ENCODE assay signal across 22 cellular contexts in genomic region chr16:67417333-67418061, GRCh38. TPM values are rescaled to one million over a fixed set of nuclear protein-coding genes. Genes with fewer than 3 reads are reported as not detected.
A peak's percentile ranks its signal among the peaks of the same experiment; 100 is the strongest.
DNase-seq lines count a peak whose midpoint lies in the region; ATAC-seq and TF ChIP-seq lines count a peak whose summit lies in the region.
"Had no signal": no experiment of that assay in that cellular context is flagged by ENCODE, and none has a peak within 500 bp of the region (broad histone marks: within the 10 kb centered on the region; RNA-seq: fewer than 3 reads in every experiment).

No MANE protein-coding gene starts in this region.

- intact Hi-C loops in activated T-helper 2 cell treated with anti-CD3 and anti-CD28 coated beads, Interferon-gamma antibody, Interleukin-2, Interleukin-4, amounts not matched to agents 10 μg/mL and 5 μg/mL and 100 μg/mL, durations not matched to agents 14 hours and 24 hours and 36 hours (cut with micrococcal nuclease): no loop called here
- intact Hi-C loops in sigmoid colon (cut with DNase I): no loop called here

- no peak overlapping the region for H3K27ac ChIP-seq in sigmoid colon
- H3K27ac ChIP-seq: C4-2B had no signal

- H3K36me3 Mint-ChIP-seq in activated T-cell treated with anti-CD3 and anti-CD28 coated beads, Interleukin-2, amount 50 U/mL, for 72 hours (ENCODE audit: insufficient read depth in 2 of 2): no peaks in the 10 kb centered on the region
- H3K36me3 Mint-ChIP-seq in activated T-helper 2 cell treated with anti-CD3 and anti-CD28 coated beads, Interferon-gamma antibody, Interleukin-2, Interleukin-4, amounts not matched to agents 10 μg/mL and 5 μg/mL and 100 μg/mL, durations not matched to agents 14 hours and 24 hours and 36 hours (ENCODE audit: low read depth): no peaks in the 10 kb centered on the region
- no peaks in the 10 kb centered on the region for H3K36me3 Mint-ChIP-seq in naive B cell

- H3K9me3 Mint-ChIP-seq in activated T-cell treated with anti-CD3 and anti-CD28 coated beads, Interleukin-2, amount 50 U/mL, for 72 hours: no peaks in the 10 kb centered on the region
- no peaks in the 10 kb centered on the region for H3K9me3 Mint-ChIP-seq in activated T-helper 2 cell treated with anti-CD3 and anti-CD28 coated beads, Interferon-gamma antibody, Interleukin-2, Interleukin-4, amounts not matched to agents 10 μg/mL and 5 μg/mL and 100 μg/mL, durations not matched to agents 14 hours and 24 hours and 36 hours
- H3K9me3 Mint-ChIP-seq in naive B cell: no peaks in the 10 kb centered on the region
- H3K9me3 Mint-ChIP-seq in stimulated activated naive CD8-positive, alpha-beta T cell treated with anti-CD3 and anti-CD28 coated beads, Interleukin-15, amount 100 ng/mL, for 72 hours: no peaks in the 10 kb centered on the region

- TF ChIP-seq POLR2A in sigmoid colon (IDR thresholded peaks at IDR 0.05): no peak

- no peak overlapping the region for H3K27ac Mint-ChIP-seq in activated T-cell treated with anti-CD3 and anti-CD28 coated beads, Interleukin-2, amount 50 U/mL, for 72 hours
- peak overlapping the region; percentile 11 for H3K27ac Mint-ChIP-seq in activated T-helper 2 cell treated with anti-CD3 and anti-CD28 coated beads, Interferon-gamma antibody, Interleukin-2, Interleukin-4, amounts not matched to agents 10 μg/mL and 5 μg/mL and 100 μg/mL, durations not matched to agents 14 hours and 24 hours and 36 hours
- peak overlapping the region in 3 of 6 donors; percentile 17 to 87 (median 49) for H3K27ac Mint-ChIP-seq in naive B cell
- H3K27ac Mint-ChIP-seq in stimulated activated naive CD8-positive, alpha-beta T cell treated with anti-CD3 and anti-CD28 coated beads, Interleukin-15, amount 100 ng/mL, for 72 hours: peak overlapping the region in 1 of 2 donors; percentile 77

- no peak overlapping the region for H3K4me3 ChIP-seq in sigmoid colon

- peak overlapping the region; percentile 11 to 19 for H3K4me3 Mint-ChIP-seq in activated T-cell treated with anti-CD3 and anti-CD28 coated beads, Interleukin-2, amount 50 U/mL, for 72 hours
- H3K4me3 Mint-ChIP-seq in activated T-helper 2 cell treated with anti-CD3 and anti-CD28 coated beads, Interferon-gamma antibody, Interleukin-2, Interleukin-4, amounts not matched to agents 10 μg/mL and 5 μg/mL and 100 μg/mL, durations not matched to agents 14 hours and 24 hours and 36 hours (ENCODE audit: low read depth): peak overlapping the region; percentile 18
- H3K4me3 Mint-ChIP-seq in naive B cell: peak overlapping the region; percentile 15 to 87 (median 72)
- peak overlapping the region; percentile 34 to 44 for H3K4me3 Mint-ChIP-seq in stimulated activated naive CD8-positive, alpha-beta T cell treated with anti-CD3 and anti-CD28 coated beads, Interleukin-15, amount 100 ng/mL, for 72 hours

- peaks cover 50% of the 10 kb centered on the region for H3K27me3 Mint-ChIP-seq in activated T-cell treated with anti-CD3 and anti-CD28 coated beads, Interleukin-2, amount 50 U/mL, for 72 hours (ENCODE audit: low read depth)
- peaks cover 28% of the 10 kb centered on the region for H3K27me3 Mint-ChIP-seq in activated T-helper 2 cell treated with anti-CD3 and anti-CD28 coated beads, Interferon-gamma antibody, Interleukin-2, Interleukin-4, amounts not matched to agents 10 μg/mL and 5 μg/mL and 100 μg/mL, durations not matched to agents 14 hours and 24 hours and 36 hours (ENCODE audit: low read depth)
- peaks cover 14 to 39% (median 24%) of the 10 kb centered on the region in 3 donors for H3K27me3 Mint-ChIP-seq in naive B cell
- H3K27me3 Mint-ChIP-seq in stimulated activated naive CD8-positive, alpha-beta T cell treated with anti-CD3 and anti-CD28 coated beads, Interleukin-15, amount 100 ng/mL, for 72 hours: peaks cover 53% of the 10 kb centered on the region

- peaks cover 0 to 24% (median 12%) of the 10 kb centered on the region in 4 donors for H3K4me1 ChIP-seq in sigmoid colon

- H3K27me3 ChIP-seq in sigmoid colon: no peaks in the 10 kb centered on the region
- H3K27me3 ChIP-seq: esophagus squamous epithelium had no signal

- peaks cover 11% of the 10 kb centered on the region for H3K4me1 Mint-ChIP-seq in activated T-cell treated with anti-CD3 and anti-CD28 coated beads, Interleukin-2, amount 50 U/mL, for 72 hours (ENCODE audit: low read depth)
- H3K4me1 Mint-ChIP-seq in activated T-helper 2 cell treated with anti-CD3 and anti-CD28 coated beads, Interferon-gamma antibody, Interleukin-2, Interleukin-4, amounts not matched to agents 10 μg/mL and 5 μg/mL and 100 μg/mL, durations not matched to agents 14 hours and 24 hours and 36 hours (ENCODE audit: low read depth): peaks cover 10% of the 10 kb centered on the region
- H3K4me1 Mint-ChIP-seq in naive B cell: peaks cover 9 to 12% (median 12%) of the 10 kb centered on the region in 3 donors
- H3K4me1 Mint-ChIP-seq in stimulated activated naive CD8-positive, alpha-beta T cell treated with anti-CD3 and anti-CD28 coated beads, Interleukin-15, amount 100 ng/mL, for 72 hours: peaks cover 12% of the 10 kb centered on the region

- 60 to 82% methylated on average over 2 of the region's 2 CpGs for WGBS in sigmoid colon, 2 donors

- no peak for TF ChIP-seq EP300 in sigmoid colon (IDR thresholded peaks at IDR 0.05)

- H3K9me3 ChIP-seq in sigmoid colon: no peaks in the 10 kb centered on the region
- H3K9me3 ChIP-seq: esophagus squamous epithelium had no signal

- peaks cover 0 to 8% (median 0%) of the 10 kb centered on the region in 4 donors for H3K36me3 ChIP-seq in sigmoid colon
- H3K36me3 ChIP-seq: esophagus squamous epithelium had no signal

- no peak for DNase-seq in activated T-cell treated with anti-CD3 and anti-CD28 coated beads, Interleukin-2, amount 50 U/mL, for 72 hours
- DNase-seq in activated T-cell treated with anti-CD3 and anti-CD28 coated beads, Interleukin-2, amount 50 U/mL, for 48 hours: no peak
- DNase-seq in activated T-helper 2 cell treated with anti-CD3 and anti-CD28 coated beads, Interferon-gamma antibody, Interleukin-2, Interleukin-4, amounts not matched to agents 10 μg/mL and 5 μg/mL and 100 μg/mL, durations not matched to agents 14 hours and 24 hours and 36 hours (ENCODE audit: low spot score): no peak
- DNase-seq in naive B cell: no peak
- DNase-seq in stimulated activated naive CD8-positive, alpha-beta T cell treated with anti-CD3 and anti-CD28 coated beads, Interleukin-15, amount 100 ng/mL, for 72 hours: no peak
- DNase-seq in sigmoid colon: no peak
- no peak for DNase-seq in UCSD-AML1 (lab: John Stamatoyannopoulos, UW; ENCODE audit: unreplicated experiment)
- DNase-seq: activated gamma-delta T cell; aorta; DMS79 treated with DMSO at 0.1 percent for 48 hours; effector CD4-positive, alpha-beta T cell; esophagus squamous epithelium; NCI-H146; NCI-H82; OCI-M1; SHP77; stimulated activated CD4-positive, alpha-beta T cell treated with anti-CD3 and anti-CD28 coated beads, Interleukin-2, amount 100 ng/mL, for 48 hours had no signal

- TF ChIP-seq CTCF in sigmoid colon (IDR thresholded peaks at IDR 0.05): no peak

- no peak for ATAC-seq in activated T-cell treated with anti-CD3 and anti-CD28 coated beads, Interleukin-2, amount 50 U/mL, for 72 hours (replicated peaks in 1 of 2)
- no peak for ATAC-seq in naive B cell (ENCODE audit: low read depth in 2 of 2)
- ATAC-seq in stimulated activated naive CD8-positive, alpha-beta T cell treated with anti-CD3 and anti-CD28 coated beads, Interleukin-15, amount 100 ng/mL, for 72 hours: no peak
- ATAC-seq in GM21360 (IDR thresholded peaks at IDR 0.05; ENCODE audit: unreplicated experiment): no peak
- ATAC-seq: activated CD4-positive, CD25-positive, alpha-beta regulatory T cell treated with anti-CD3 and anti-CD28 coated beads, Interleukin-2, amount 50 U/mL, for 24 hours; left lobe of liver had no signal

RNA-seq across cellular contexts. Expression of gene ZDHHC1, which starts 1.2 kb away (rescaled TPM):
- 1 to 10 TPM; 1.9 to 2.1 TPM for total RNA-seq in activated T-cell treated with anti-CD3 and anti-CD28 coated beads, Interleukin-2, amount 50 U/mL, for 72 hours
- total RNA-seq in activated T-helper 2 cell treated with anti-CD3 and anti-CD28 coated beads, Interferon-gamma antibody, Interleukin-2, Interleukin-4, amounts not matched to agents 10 μg/mL and 5 μg/mL and 100 μg/mL, durations not matched to agents 14 hours and 24 hours and 36 hours: 1.4 and 1.5 TPM in 2 replicates
- polyA plus RNA-seq in naive B cell (ENCODE audit: low read depth in 6 of 6) (under 1 TPM in 3 of 6 donors, not detected in 3; 0.17 to 0.23 (median 0.21) TPM), sigmoid colon (1 to 10 TPM; 4.2 to 6.6 (median 4.4) TPM)
- 10 to 100 TPM; 12.7 to 18.3 (median 16.1) TPM for total RNA-seq in sigmoid colon

RNA-seq across cellular contexts. Expression of gene HSD11B2, which starts 13.4 kb away (rescaled TPM):
- 1 to 10 TPM in 1 of 2 donors, under 1 TPM in 1; 0.53 to 1.1 TPM for total RNA-seq in activated T-cell treated with anti-CD3 and anti-CD28 coated beads, Interleukin-2, amount 50 U/mL, for 72 hours
- 1.7 and 2.8 TPM in 2 replicates for total RNA-seq in activated T-helper 2 cell treated with anti-CD3 and anti-CD28 coated beads, Interferon-gamma antibody, Interleukin-2, Interleukin-4, amounts not matched to agents 10 μg/mL and 5 μg/mL and 100 μg/mL, durations not matched to agents 14 hours and 24 hours and 36 hours
- not detected for polyA plus RNA-seq in naive B cell (ENCODE audit: low read depth in 6 of 6)
- total RNA-seq in sigmoid colon: 1 to 10 TPM in 2 of 4 donors, under 1 TPM in 1, not detected in 1; 0.14 to 3.9 (median 1.4) TPM
- polyA plus RNA-seq in sigmoid colon: 100 to 1,000 TPM in 1 of 3 donors, 10 to 100 TPM in 2; 88.3 to 353 (median 90.4) TPM

RNA-seq across cellular contexts. Expression of gene TPPP3, which starts 24.2 kb away (rescaled TPM):
- under 1 TPM in 1 of 2 donors, not detected in 1; 0.16 TPM for total RNA-seq in activated T-cell treated with anti-CD3 and anti-CD28 coated beads, Interleukin-2, amount 50 U/mL, for 72 hours
- not detected in 2 replicates for total RNA-seq in activated T-helper 2 cell treated with anti-CD3 and anti-CD28 coated beads, Interferon-gamma antibody, Interleukin-2, Interleukin-4, amounts not matched to agents 10 μg/mL and 5 μg/mL and 100 μg/mL, durations not matched to agents 14 hours and 24 hours and 36 hours
- polyA plus RNA-seq in naive B cell (ENCODE audit: low read depth in 6 of 6): not detected
- total RNA-seq in sigmoid colon: 10 to 100 TPM in 3 of 4 donors, 1 to 10 TPM in 1; 8.1 to 27.4 (median 16.9) TPM
- polyA plus RNA-seq in sigmoid colon: 10 to 100 TPM in 1 of 3 donors, 1 to 10 TPM in 2; 2.4 to 13.6 (median 8.6) TPM
- total RNA-seq: T-helper 2 cell treated with Interferon-gamma antibody and Interleukin-4, amounts not matched to agents 100 ng/mL and 5 ng/mL, for 36 hours had no signal

Comparison
In these comparisons a context has a peak if more than half of its experiments do, and no peak if none do; other contexts are left out.
1. H3K4me3 Mint-ChIP-seq: peak in every context shown above with its lines; median percentile 72 in naive B cell; 39 in stimulated activated naive CD8-positive, alpha-beta T cell treated with anti-CD3 and anti-CD28 coated beads, Interleukin-15, amount 100 ng/mL, for 72 hours; 18 in activated T-helper 2 cell treated with anti-CD3 and anti-CD28 coated beads, Interferon-gamma antibody, Interleukin-2, Interleukin-4, amounts not matched to agents 10 μg/mL and 5 μg/mL and 100 μg/mL, durations not matched to agents 14 hours and 24 hours and 36 hours; 15 in activated T-cell treated with anti-CD3 and anti-CD28 coated beads, Interleukin-2, amount 50 U/mL, for 72 hours.